9 cellular contexts compared by ENCODE assay signal in genomic region chr20:32737371-32738223, GRCh38. TPM values are rescaled to one million over a fixed set of nuclear protein-coding genes. Genes with fewer than 3 reads are reported as not detected.
A peak's percentile ranks its signal among the peaks of the same experiment; 100 is the strongest.
DNase-seq lines count a peak whose midpoint lies in the region; ATAC-seq and TF ChIP-seq lines count a peak whose summit lies in the region.
"Had no signal": no experiment of that assay in that cellular context is flagged by ENCODE, and none has a peak within 500 bp of the region (broad histone marks: within the 10 kb centered on the region; RNA-seq: fewer than 3 reads in every experiment).

No MANE protein-coding gene starts in this region.

- peaks cover 0 to 6% of the 10 kb centered on the region in 2 donors for H3K36me3 Mint-ChIP-seq in activated T-cell treated with anti-CD3 and anti-CD28 coated beads, Interleukin-2, amount 50 U/mL, for 72 hours (ENCODE audit: insufficient read depth in 2 of 2)

- ATAC-seq in activated T-cell treated with anti-CD3 and anti-CD28 coated beads, Interleukin-2, amount 50 U/mL, for 72 hours (replicated peaks in 1 of 2) = peak; percentile 94
- ATAC-seq: gastroesophageal sphincter had no signal

- peak overlapping the region; percentile 91 for H3K27ac Mint-ChIP-seq in activated T-cell treated with anti-CD3 and anti-CD28 coated beads, Interleukin-2, amount 50 U/mL, for 72 hours

- no peak for TF ChIP-seq CTCF in GM13976 (IDR thresholded peaks at IDR 0.05; ENCODE audit: borderline replicate concordance, control extremely low read depth, extremely low read depth, insufficient read depth, missing control alignments)

- in situ Hi-C loops in GM13976 (cut with MboI; ENCODE audit: low sequenced_read_pairs, unreplicated experiment) = no loop called here

- peak; percentile 44 for DNase-seq in stimulated activated CD4-positive, alpha-beta T cell treated with anti-CD3 and anti-CD28 coated beads, Interleukin-15, amount 100 ng/mL, for 24 hours
- no peak for DNase-seq in stimulated activated CD4-positive, alpha-beta T cell treated with anti-CD3 and anti-CD28 coated beads, Interleukin-12 subunit alpha, Interleukin-12 subunit beta, amount 100 ng/mL, for 4 hours
- peak; percentile 43 to 56 for DNase-seq in activated T-cell treated with anti-CD3 and anti-CD28 coated beads, Interleukin-2, amount 50 U/mL, for 72 hours
- peak; percentile 48 for DNase-seq in hepatic stellate cell (ENCODE audit: low spot score)
- no peak for DNase-seq in SKM-1 (lab: John Stamatoyannopoulos, UW; ENCODE audit: unreplicated experiment)
- DNase-seq in GM19240 (ENCODE audit: insufficient read length, low spot score) = no peak
- no peak for DNase-seq in NCI-H510A treated with DMSO at 0.1 percent for 48 hours (lab: John Stamatoyannopoulos, UW)
- no peak for DNase-seq in GM13976 (ENCODE audit: low spot score)

- H3K4me3 Mint-ChIP-seq in activated T-cell treated with anti-CD3 and anti-CD28 coated beads, Interleukin-2, amount 50 U/mL, for 72 hours = peak overlapping the region; percentile 43 to 65

- peaks cover 60% of the 10 kb centered on the region for H3K4me1 Mint-ChIP-seq in activated T-cell treated with anti-CD3 and anti-CD28 coated beads, Interleukin-2, amount 50 U/mL, for 72 hours (ENCODE audit: low read depth)

- no peaks in the 10 kb centered on the region for H3K27me3 Mint-ChIP-seq in activated T-cell treated with anti-CD3 and anti-CD28 coated beads, Interleukin-2, amount 50 U/mL, for 72 hours (ENCODE audit: low read depth)

- no peaks in the 10 kb centered on the region for H3K9me3 Mint-ChIP-seq in activated T-cell treated with anti-CD3 and anti-CD28 coated beads, Interleukin-2, amount 50 U/mL, for 72 hours

RNA-seq across cellular contexts. Expression of gene COMMD7, which starts 5.7 kb away (rescaled TPM):
- total RNA-seq in activated T-cell treated with anti-CD3 and anti-CD28 coated beads, Interleukin-2, amount 50 U/mL, for 72 hours = 10 to 100 TPM; 51.8 to 62.0 TPM

RNA-seq across cellular contexts. Expression of gene DNMT3B, which starts 24.6 kb away (rescaled TPM):
- 1 to 10 TPM; 2.6 to 3.2 TPM for total RNA-seq in activated T-cell treated with anti-CD3 and anti-CD28 coated beads, Interleukin-2, amount 50 U/mL, for 72 hours

Comparison
In these comparisons a context has a peak if more than half of its experiments do, and no peak if none do; other contexts are left out.
1. DNase-seq: peak in stimulated activated CD4-positive, alpha-beta T cell treated with anti-CD3 and anti-CD28 coated beads, Interleukin-15, amount 100 ng/mL, for 24 hours (single experiment), activated T-cell treated with anti-CD3 and anti-CD28 coated beads, Interleukin-2, amount 50 U/mL, for 72 hours (2 of 2) and hepatic stellate cell (single experiment); none in stimulated activated CD4-positive, alpha-beta T cell treated with anti-CD3 and anti-CD28 coated beads, Interleukin-12 subunit alpha, Interleukin-12 subunit beta, amount 100 ng/mL, for 4 hours (single experiment), SKM-1 (single experiment), GM19240 (single experiment), NCI-H510A treated with DMSO at 0.1 percent for 48 hours (single experiment) and GM13976 (single experiment).